In genomic region chr4:181959121-181959520, GRCh38 we compare ENCODE assay signal across 14 cellular contexts.
DNase-seq lines count a peak whose midpoint lies in the region; ATAC-seq and TF ChIP-seq lines count a peak whose summit lies in the region.
"Had no signal": no experiment of that assay in that cellular context is flagged by ENCODE, and none has a peak within 500 bp of the region (broad histone marks: within the 10 kb centered on the region; RNA-seq: fewer than 3 reads in every experiment).

No MANE protein-coding gene starts in this region.

- H3K27ac ChIP-seq in CD4-positive, alpha-beta memory T cell (ENCODE audit: low read depth, low read length), result no peak overlapping the region
- H3K27ac ChIP-seq in ovary, result no peak overlapping the region
- H3K27ac ChIP-seq: neural progenitor cell, vagina had no signal

- H3K27me3 Mint-ChIP-seq in mesothelial cell of epicardium (ENCODE audit: low read depth), result no peaks in the 10 kb centered on the region
- H3K27me3 Mint-ChIP-seq in CD4-positive, alpha-beta memory T cell, result no peaks in the 10 kb centered on the region
- H3K27me3 Mint-ChIP-seq: CD4-positive, alpha-beta T cell had no signal

- H3K4me1 ChIP-seq in CD4-positive, alpha-beta memory T cell (ENCODE audit: insufficient read depth, low read length), result no peaks in the 10 kb centered on the region
- H3K4me1 ChIP-seq in ovary (ENCODE audit: insufficient read depth), result no peaks in the 10 kb centered on the region
- H3K4me1 ChIP-seq: neural progenitor cell, vagina had no signal

- peak; percentile 85 for DNase-seq in Daoy (ENCODE audit: low read depth)
- DNase-seq in NCI-H69 (lab: John Stamatoyannopoulos, UW), result peak; percentile 67
- peak; percentile 86 for DNase-seq in choroid plexus epithelial cell (ENCODE audit: low read depth)
- DNase-seq in mesothelial cell of epicardium (ENCODE audit: low spot score in 2 of 2, unreplicated experiment in 2 of 2), result no peak
- no peak for DNase-seq in CD4-positive, alpha-beta memory T cell
- DNase-seq in ovary, result no peak
- DNase-seq in NCI-H2171 (lab: John Stamatoyannopoulos, UW), result no peak
- DNase-seq: CD4-positive, alpha-beta T cell; NCI-H1105 treated with DMSO at 0.1 percent for 48 hours; stimulated activated CD4-positive, alpha-beta T cell treated with anti-CD3 and anti-CD28 coated beads, Interleukin-12 subunit alpha, Interleukin-12 subunit beta, amount 100 ng/mL, for 4 hours had no signal

- H3K27ac Mint-ChIP-seq in mesothelial cell of epicardium, result peak overlapping the region; percentile 65
- no peak overlapping the region for H3K27ac Mint-ChIP-seq in CD4-positive, alpha-beta memory T cell
- H3K27ac Mint-ChIP-seq: CD4-positive, alpha-beta T cell; neural progenitor cell; T-helper 1 cell treated with Interleukin-12 subunit alpha and Interleukin-12 subunit beta and Interleukin-4 antibody, amounts not matched to agents 30 μg/mL and 1 μg/mL, for 36 hours had no signal

- no peak for TF ChIP-seq EP300 in ovary (IDR thresholded peaks at IDR 0.05)

- no peak overlapping the region for H3K4me3 Mint-ChIP-seq in mesothelial cell of epicardium
- no peak overlapping the region for H3K4me3 Mint-ChIP-seq in CD4-positive, alpha-beta memory T cell
- H3K4me3 Mint-ChIP-seq: CD4-positive, alpha-beta T cell; neural progenitor cell; T-helper 1 cell treated with Interleukin-12 subunit alpha and Interleukin-12 subunit beta and Interleukin-4 antibody, amounts not matched to agents 30 μg/mL and 1 μg/mL, for 36 hours had no signal

- 70 to 79% (median 78%) methylated on average over 3 of the region's 3 CpGs for WGBS in ovary, 3 donors

- no peaks in the 10 kb centered on the region for H3K27me3 ChIP-seq in CD4-positive, alpha-beta memory T cell (ENCODE audit: insufficient read depth, low read length)
- no peaks in the 10 kb centered on the region for H3K27me3 ChIP-seq in ovary
- H3K27me3 ChIP-seq: neural progenitor cell, vagina had no signal

- TF ChIP-seq CTCF in choroid plexus epithelial cell (conservative IDR thresholded peaks at IDR 0.05; ENCODE audit: low read depth, low read length), result no peak
- no peak for TF ChIP-seq CTCF in mesothelial cell of epicardium (IDR thresholded peaks at IDR 0.05; ENCODE audit: unreplicated experiment)
- TF ChIP-seq CTCF in ovary (IDR thresholded peaks at IDR 0.05), result no peak

- no peaks in the 10 kb centered on the region for H3K36me3 ChIP-seq in CD4-positive, alpha-beta memory T cell (ENCODE audit: insufficient read depth, low read length)
- H3K36me3 ChIP-seq in ovary, result no peaks in the 10 kb centered on the region
- H3K36me3 ChIP-seq: neural progenitor cell, vagina had no signal

- POLR2A ChIA-PET in CD4-positive, alpha-beta memory T cell (lab: Charles Lee; ENCODE audit: partially characterized antibody), result no interaction called here

- no peaks in the 10 kb centered on the region for H3K9me3 ChIP-seq in CD4-positive, alpha-beta memory T cell (ENCODE audit: control insufficient read depth in 1 of 2, low read length in 2 of 2)
- H3K9me3 ChIP-seq in ovary, result no peaks in the 10 kb centered on the region
- H3K9me3 ChIP-seq: vagina had no signal

- no peaks in the 10 kb centered on the region for H3K9me3 Mint-ChIP-seq in mesothelial cell of epicardium
- H3K9me3 Mint-ChIP-seq in CD4-positive, alpha-beta memory T cell, result peaks cover 0 to 4% (median 0%) of the 10 kb centered on the region in 8 donors
- H3K9me3 Mint-ChIP-seq: neural progenitor cell; T-helper 1 cell treated with Interleukin-12 subunit alpha and Interleukin-12 subunit beta and Interleukin-4 antibody, amounts not matched to agents 30 μg/mL and 1 μg/mL, for 36 hours had no signal

- H3K4me1 Mint-ChIP-seq in mesothelial cell of epicardium, result peaks cover 47% of the 10 kb centered on the region
- H3K4me1 Mint-ChIP-seq in CD4-positive, alpha-beta memory T cell, result no peaks in the 10 kb centered on the region

- ATAC-seq in HG03280 (IDR thresholded peaks at IDR 0.05; ENCODE audit: unreplicated experiment), result no peak

- TF ChIP-seq POLR2A in ovary (IDR thresholded peaks at IDR 0.05), result no peak

- intact Hi-C loops in CD4-positive, alpha-beta memory T cell (cut with micrococcal nuclease), result no loop called here
- intact Hi-C loops in ovary (cut with DNase I), result no loop called here

- CTCF ChIA-PET in CD4-positive, alpha-beta memory T cell (lab: Charles Lee; ENCODE audit: partially characterized antibody), result no interaction called here

- H3K36me3 Mint-ChIP-seq in mesothelial cell of epicardium, result no peaks in the 10 kb centered on the region
- no peaks in the 10 kb centered on the region for H3K36me3 Mint-ChIP-seq in CD4-positive, alpha-beta memory T cell
- H3K36me3 Mint-ChIP-seq: neural progenitor cell had no signal

- no peak overlapping the region for H3K4me3 ChIP-seq in choroid plexus epithelial cell (ENCODE audit: low read depth, low read length)
- H3K4me3 ChIP-seq in CD4-positive, alpha-beta memory T cell (ENCODE audit: low read length in 2 of 2), result no peak overlapping the region
- H3K4me3 ChIP-seq in ovary, result no peak overlapping the region
- H3K4me3 ChIP-seq: neural progenitor cell, vagina had no signal

Comparison
In these comparisons a context has a peak if more than half of its experiments do, and no peak if none do; other contexts are left out.
1. DNase-seq: peak in Daoy (single experiment), NCI-H69 (single experiment) and choroid plexus epithelial cell (single experiment); none in mesothelial cell of epicardium (0 of 2), CD4-positive, alpha-beta memory T cell (0 of 5), ovary (0 of 5) and NCI-H2171 (single experiment).